Comparison of ENCODE assay signal across 23 cellular contexts in genomic region chr18:1103567-1103966, GRCh38.
"Had no signal": no experiment of that assay in that cellular context is flagged by ENCODE, and none has a peak within 500 bp of the region (broad histone marks: within the 10 kb centered on the region; RNA-seq: fewer than 3 reads in every experiment).

No MANE protein-coding gene starts in this region.

- H3K9me3 ChIP-seq: colonic mucosa, lower lobe of right lung, suprapubic skin, transverse colon, uterus had no signal

- H3K27me3 ChIP-seq: colonic mucosa, suprapubic skin, transverse colon, uterus had no signal

- H3K36me3 Mint-ChIP-seq: natural killer cell had no signal

- H3K27ac ChIP-seq: colonic mucosa, lower lobe of right lung, skin epidermis, suprapubic skin, transverse colon, uterus had no signal

- H3K4me1 ChIP-seq: colonic mucosa, lower lobe of right lung, suprapubic skin, transverse colon, uterus had no signal

- H3K9me3 Mint-ChIP-seq: activated T-cell treated with anti-CD3 and anti-CD28 coated beads, Interleukin-2, amount 50 U/mL, for 4 hours had no signal

- DNase-seq: activated CD4-positive, alpha-beta T cell treated with anti-CD3 and anti-CD28 coated beads, Interleukin-2, amount 10 ng/mL, durations not matched to agents 7 days and 5 days; activated CD8-positive, alpha-beta T cell treated with anti-CD3 and anti-CD28 coated beads, Interleukin-2, amount 10 ng/mL, durations not matched to agents 7 days and 5 days; activated naive CD4-positive, alpha-beta T cell treated with anti-CD3 and anti-CD28 coated beads for 36 hours; activated T-cell treated with anti-CD3 and anti-CD28 coated beads, Interleukin-2, amount 50 U/mL, for 4 hours; colonic mucosa; erythroblast; foreskin melanocyte; glutamatergic neuron; hippocampal formation; left cardiac atrium; lower lobe of right lung; natural killer cell; occipital lobe; right cardiac atrium; stimulated activated CD4-positive, alpha-beta T cell treated with anti-CD3 and anti-CD28 coated beads, Interleukin-4, amount 100 ng/mL, for 1 hour; stimulated activated naive CD8-positive, alpha-beta T cell treated with anti-CD3 and anti-CD28 coated beads, Interleukin-15, amount 100 ng/mL, for 72 hours; T-helper 2 cell; transverse colon; uterus had no signal

- ATAC-seq: activated CD8-positive, alpha-beta T cell treated with anti-CD3 and anti-CD28 coated beads, Interleukin-2, amount 10 ng/mL, durations not matched to agents 7 days and 5 days; activated T-cell treated with anti-CD3 and anti-CD28 coated beads, Interleukin-2, amount 50 U/mL, for 4 hours; lower lobe of right lung; natural killer cell; stimulated activated naive CD8-positive, alpha-beta T cell treated with anti-CD3 and anti-CD28 coated beads, Interleukin-15, amount 100 ng/mL, for 72 hours had no signal

- H3K4me3 Mint-ChIP-seq: activated CD4-positive, alpha-beta T cell treated with anti-CD3 and anti-CD28 coated beads, Interleukin-2, amount 10 ng/mL, durations not matched to agents 7 days and 5 days; activated CD8-positive, alpha-beta T cell treated with anti-CD3 and anti-CD28 coated beads, Interleukin-2, amount 10 ng/mL, durations not matched to agents 7 days and 5 days; activated naive CD4-positive, alpha-beta T cell treated with anti-CD3 and anti-CD28 coated beads for 36 hours; activated T-cell treated with anti-CD3 and anti-CD28 coated beads, Interleukin-2, amount 50 U/mL, for 4 hours; central memory CD8-positive, alpha-beta T cell; natural killer cell; stimulated activated naive CD8-positive, alpha-beta T cell treated with anti-CD3 and anti-CD28 coated beads, Interleukin-15, amount 100 ng/mL, for 72 hours had no signal

- H3K27me3 Mint-ChIP-seq: activated CD4-positive, alpha-beta T cell treated with anti-CD3 and anti-CD28 coated beads, Interleukin-2, amount 10 ng/mL, durations not matched to agents 7 days and 5 days; central memory CD8-positive, alpha-beta T cell; progenitor cell of endocrine pancreas; stimulated activated naive CD8-positive, alpha-beta T cell treated with anti-CD3 and anti-CD28 coated beads, Interleukin-15, amount 100 ng/mL, for 72 hours had no signal

- H3K4me1 Mint-ChIP-seq: activated CD4-positive, alpha-beta T cell treated with anti-CD3 and anti-CD28 coated beads, Interleukin-2, amount 10 ng/mL, durations not matched to agents 7 days and 5 days; central memory CD8-positive, alpha-beta T cell; natural killer cell; stimulated activated naive CD8-positive, alpha-beta T cell treated with anti-CD3 and anti-CD28 coated beads, Interleukin-15, amount 100 ng/mL, for 72 hours had no signal

- H3K27ac Mint-ChIP-seq: activated CD4-positive, alpha-beta T cell treated with anti-CD3 and anti-CD28 coated beads, Interleukin-2, amount 10 ng/mL, durations not matched to agents 7 days and 5 days; activated CD8-positive, alpha-beta T cell treated with anti-CD3 and anti-CD28 coated beads, Interleukin-2, amount 10 ng/mL, durations not matched to agents 7 days and 5 days; activated naive CD4-positive, alpha-beta T cell treated with anti-CD3 and anti-CD28 coated beads for 36 hours; natural killer cell; stimulated activated naive CD8-positive, alpha-beta T cell treated with anti-CD3 and anti-CD28 coated beads, Interleukin-15, amount 100 ng/mL, for 72 hours had no signal

- H3K36me3 ChIP-seq: colonic mucosa, lower lobe of right lung, suprapubic skin, transverse colon, uterus had no signal

- H3K4me3 ChIP-seq: colonic mucosa, lower lobe of right lung, skin epidermis, suprapubic skin, transverse colon, uterus had no signal
